In the genomic region with DNA sequence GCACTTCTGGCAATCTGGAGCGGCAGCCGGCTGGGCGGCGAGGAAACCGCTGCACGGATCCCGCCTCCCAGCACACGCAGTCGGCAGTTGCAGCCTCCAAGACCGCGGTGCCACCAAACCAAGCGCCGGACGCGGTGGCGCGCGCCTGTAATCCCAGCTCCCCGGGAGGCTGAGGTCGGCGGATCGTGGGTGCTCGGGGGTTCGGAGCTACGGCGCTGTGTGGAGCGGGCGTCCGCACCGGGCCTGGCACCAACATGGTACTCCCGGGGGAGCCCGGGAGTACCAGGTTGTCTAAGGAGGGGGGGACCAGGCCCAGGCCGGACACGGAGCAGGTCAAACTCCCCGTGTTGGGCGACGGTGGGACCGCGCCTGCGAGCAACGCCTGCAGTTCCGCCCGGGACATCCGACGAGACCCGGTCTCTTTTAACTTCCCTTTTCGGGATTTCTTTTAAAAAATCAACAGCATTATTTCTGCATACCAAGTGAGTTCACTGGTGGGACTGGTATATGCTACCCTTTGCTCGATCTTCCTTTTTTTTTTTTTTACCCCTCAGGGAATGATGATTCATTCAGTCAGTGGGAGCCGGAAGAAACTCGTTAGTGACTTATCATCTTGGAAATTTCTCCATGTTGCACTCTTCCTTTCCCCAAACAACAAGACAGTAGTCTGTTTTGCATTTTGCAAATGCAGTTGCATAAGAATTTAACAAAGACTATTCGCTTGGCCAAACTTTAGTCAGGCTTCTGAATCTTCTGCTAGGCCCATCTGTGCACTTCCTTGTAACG, we compare ENCODE assay signal across 8 cellular contexts. TPM values are rescaled to one million over a fixed set of nuclear protein-coding genes. Genes with fewer than 3 reads are reported as not detected.
DNase-seq lines count a peak whose midpoint lies in the region; ATAC-seq and TF ChIP-seq lines count a peak whose summit lies in the region.

No MANE protein-coding gene starts in this region.

- TF ChIP-seq POLR2A in adrenal gland (IDR thresholded peaks at IDR 0.05) = no peak

- H3K9me3 Mint-ChIP-seq in natural killer cell treated with Interleukin-12 subunit alpha and Interleukin-12 subunit beta and Interleukin-15 and Interleukin-18, amount 100 ng/mL, for 72 hours = no peaks in the 10 kb centered on the region

- H3K4me1 Mint-ChIP-seq in natural killer cell treated with Interleukin-12 subunit alpha and Interleukin-12 subunit beta and Interleukin-15 and Interleukin-18, amount 100 ng/mL, for 72 hours (ENCODE audit: low read depth in 2 of 2) = peaks cover 30 to 33% of the 10 kb centered on the region in 2 donors

- 17 to 19% methylated on average over 52 of the region's 52 CpGs for WGBS in ectodermal cell, 2 experiments
- WGBS in adrenal gland, 4 donors = 32 to 53% (median 34%) methylated on average over 20 to 52 of the region's 52 CpGs

- ATAC-seq in natural killer cell treated with Interleukin-12 subunit alpha and Interleukin-12 subunit beta and Interleukin-15 and Interleukin-18, amount 100 ng/mL, for 72 hours = peak; percentile 30 to 35

- intact Hi-C loops in adrenal gland (cut with DNase I) = no loop called here

- peaks cover 39 to 51% of the 10 kb centered on the region in 2 donors for H3K27me3 Mint-ChIP-seq in natural killer cell treated with Interleukin-12 subunit alpha and Interleukin-12 subunit beta and Interleukin-15 and Interleukin-18, amount 100 ng/mL, for 72 hours

- H3K27me3 ChIP-seq in ectodermal cell (ENCODE audit: control insufficient read depth, insufficient read depth, low read length, poor library complexity, severe bottlenecking) (peaks cover 39% of the 10 kb centered on the region), adrenal gland (no peaks in the 10 kb centered on the region)

- TF ChIP-seq CTCF in adrenal gland (IDR thresholded peaks at IDR 0.05) = no peak

- peaks cover 4% of the 10 kb centered on the region for H3K36me3 Mint-ChIP-seq in natural killer cell treated with Interleukin-12 subunit alpha and Interleukin-12 subunit beta and Interleukin-15 and Interleukin-18, amount 100 ng/mL, for 72 hours

- H3K27ac ChIP-seq in ectodermal cell (ENCODE audit: insufficient read depth, low read depth, low read length, poor library complexity, severe bottlenecking) (no peak overlapping the region), adrenal gland (peak overlapping the region in 2 of 5 donors; percentile 46 to 49)

- H3K4me1 ChIP-seq in ectodermal cell (ENCODE audit: control insufficient read depth, insufficient read depth, low read length) (peaks cover 3% of the 10 kb centered on the region), adrenal gland (replicated peaks in 1 of 2) (no peaks in the 10 kb centered on the region)

- H3K9me3 ChIP-seq in ectodermal cell (ENCODE audit: control insufficient read depth, low read length) (no peaks in the 10 kb centered on the region), adrenal gland (replicated peaks in 1 of 3) (no peaks in the 10 kb centered on the region)

- H3K4me3 ChIP-seq in ectodermal cell (ENCODE audit: insufficient read depth, low read depth, low read length) = peak overlapping the region; percentile 43
- peak overlapping the region in 1 of 4 donors; percentile 36 for H3K4me3 ChIP-seq in adrenal gland

- H3K27ac Mint-ChIP-seq in natural killer cell treated with Interleukin-12 subunit alpha and Interleukin-12 subunit beta and Interleukin-15 and Interleukin-18, amount 100 ng/mL, for 72 hours = no peak overlapping the region

- H3K4me3 Mint-ChIP-seq in natural killer cell treated with Interleukin-12 subunit alpha and Interleukin-12 subunit beta and Interleukin-15 and Interleukin-18, amount 100 ng/mL, for 72 hours = peak overlapping the region; percentile 68

- DNase-seq in ELR (ENCODE audit: low read depth) = peak; percentile 94
- DNase-seq in SIG-M5 (lab: John Stamatoyannopoulos, UW) = peak; percentile 63
- DNase-seq in natural killer cell treated with Interleukin-12 subunit alpha and Interleukin-12 subunit beta and Interleukin-15 and Interleukin-18, amount 100 ng/mL, for 72 hours (ENCODE audit: low spot score) = no peak
- DNase-seq in adrenal gland = no peak
- no peak for DNase-seq in NCI-H82 treated with DMSO at 0.1 percent for 48 hours (lab: John Stamatoyannopoulos, UW; ENCODE audit: unreplicated experiment)
- DNase-seq in 8988T = no peak
- DNase-seq in NCI-H128 (lab: John Stamatoyannopoulos, UW; ENCODE audit: unreplicated experiment) = no peak

- H3K36me3 ChIP-seq in ectodermal cell (ENCODE audit: control insufficient read depth, insufficient read depth, low read length) = no peaks in the 10 kb centered on the region
- no peaks in the 10 kb centered on the region for H3K36me3 ChIP-seq in adrenal gland (replicated peaks in 1 of 2)

RNA-seq across cellular contexts. Expression of gene ZNF311, which starts 27.6 kb away (rescaled TPM):
- 1.0 TPM for polyA plus RNA-seq in ectodermal cell (2013, experiment 1 of 4)
- polyA plus RNA-seq in ectodermal cell (2013, experiment 2 of 4) = 1.5 TPM
- polyA plus RNA-seq in ectodermal cell (2013, experiment 3 of 4) = 0.48 TPM
- polyA plus RNA-seq in ectodermal cell (2013, experiment 4 of 4) = 0.77 TPM
- under 1 TPM; 0.19 to 0.28 TPM for total RNA-seq in natural killer cell treated with Interleukin-12 subunit alpha and Interleukin-12 subunit beta and Interleukin-15 and Interleukin-18, amount 100 ng/mL, for 72 hours
- 1 to 10 TPM in 2 of 8 donors, under 1 TPM in 4, not detected in 2; 0.41 to 1.4 (median 0.93) TPM for total RNA-seq in adrenal gland
- 1 to 10 TPM; 1.0 to 2.6 (median 1.4) TPM for polyA plus RNA-seq in adrenal gland

RNA-seq across cellular contexts. Expression of gene TRIM27, which starts 53.8 kb away (rescaled TPM):
- 66.1 TPM for polyA plus RNA-seq in ectodermal cell (2013, experiment 1 of 4)
- polyA plus RNA-seq in ectodermal cell (2013, experiment 2 of 4) = 64.5 TPM
- 49.7 TPM for polyA plus RNA-seq in ectodermal cell (2013, experiment 3 of 4)
- 55.0 TPM for polyA plus RNA-seq in ectodermal cell (2013, experiment 4 of 4)
- total RNA-seq in natural killer cell treated with Interleukin-12 subunit alpha and Interleukin-12 subunit beta and Interleukin-15 and Interleukin-18, amount 100 ng/mL, for 72 hours = 10 to 100 TPM; 49.1 to 74.0 TPM
- total RNA-seq in adrenal gland = 10 to 100 TPM; 38.3 to 67.4 (median 48.2) TPM
- polyA plus RNA-seq in adrenal gland = 10 to 100 TPM; 40.4 to 54.6 (median 53.8) TPM

Comparison
In these comparisons a context has a peak if more than half of its experiments do, and no peak if none do; other contexts are left out.
1. DNase-seq: peak in ELR (single experiment) and SIG-M5 (single experiment); none in natural killer cell treated with Interleukin-12 subunit alpha and Interleukin-12 subunit beta and Interleukin-15 and Interleukin-18, amount 100 ng/mL, for 72 hours (single experiment), adrenal gland (0 of 7), NCI-H82 treated with DMSO at 0.1 percent for 48 hours (single experiment), 8988T (single experiment) and NCI-H128 (single experiment).